Comparison of ENCODE assay signal across 15 cellular contexts in the genomic region with DNA sequence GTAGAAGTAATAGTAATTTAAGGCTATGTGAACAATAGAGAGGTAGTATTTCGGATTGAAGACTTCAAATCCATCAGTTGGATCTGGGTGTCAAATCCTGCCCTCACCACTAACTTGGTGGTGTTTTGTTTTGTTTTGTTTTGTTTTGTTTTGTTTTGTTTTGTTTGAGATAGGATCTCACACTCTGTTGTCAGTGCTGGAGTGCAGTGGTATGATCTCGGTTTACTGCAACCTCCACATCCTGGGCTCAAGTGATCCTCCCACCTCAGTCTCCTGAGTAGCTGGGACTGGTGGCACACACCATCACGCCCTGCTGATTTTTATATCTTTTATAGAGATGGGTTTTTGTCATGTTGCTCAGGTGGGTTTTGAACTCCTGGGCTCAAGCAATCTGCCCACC.
A peak's percentile ranks its signal among the peaks of the same experiment; 100 is the strongest.
DNase-seq lines count a peak whose midpoint lies in the region; ATAC-seq, FAIRE-seq and TF ChIP-seq lines count a peak whose summit lies in the region.
"Had no signal": no experiment of that assay in that cellular context is flagged by ENCODE, and none has a peak within 500 bp of the region (broad histone marks: within the 10 kb centered on the region; RNA-seq: fewer than 3 reads in every experiment).

No MANE protein-coding gene starts in this region.

- H3K4me3 ChIP-seq in Panc1 (ENCODE audit: low read depth in 2 of 2, low read length in 2 of 2) (no peak overlapping the region), K562 (no peak overlapping the region)
- H3K4me3 ChIP-seq: BLaER1, HAP-1 had no signal

- no peak overlapping the region for H3K4me3 Mint-ChIP-seq in activated CD4-positive, alpha-beta T cell treated with anti-CD3 and anti-CD28 coated beads, Interleukin-2, amount 10 ng/mL, durations not matched to agents 7 days and 5 days
- H3K4me3 Mint-ChIP-seq: CD8-positive, alpha-beta memory T cell had no signal

- H3K36me3 ChIP-seq in Panc1 (ENCODE audit: control insufficient read depth, insufficient read depth, low read length) = no peaks in the 10 kb centered on the region
- no peaks in the 10 kb centered on the region for H3K36me3 ChIP-seq in K562 (ENCODE audit: control insufficient read depth, insufficient read depth, low read length)
- H3K36me3 ChIP-seq: BLaER1, HAP-1 had no signal

- H3K9me1 ChIP-seq in K562 (ENCODE audit: control insufficient read depth, insufficient read depth, low read length) = no peaks in the 10 kb centered on the region

- H2AFZ ChIP-seq in K562 (ENCODE audit: low read depth, low read length) = no peak overlapping the region

- in situ Hi-C loops in Panc1 (cut with HindIII; ENCODE audit: low pct_unique_long_range_greater_than_20kb, low sequenced_read_pairs) = no loop called here
- in situ Hi-C loops in K562 (cut with MboI) = no loop called here

- TF ChIP-seq CTCF in Panc1 (IDR thresholded peaks at IDR 0.05) = no peak
- no peak for TF ChIP-seq CTCF in K562 (IDR thresholded peaks at IDR 0.05 in 2 of 3, conservative IDR thresholded peaks at IDR 0.05 in 1 of 3; ENCODE audit: insufficient read depth in 2 of 3, low read depth in 1 of 3, low read length in 3 of 3)
- TF ChIP-seq CTCF in subcutaneous adipose tissue (IDR thresholded peaks at IDR 0.05; ENCODE audit: low read depth) = peak; percentile 91

- peak; percentile 33 for DNase-seq in activated CD4-positive, alpha-beta T cell treated with anti-CD3 and anti-CD28 coated beads, Interleukin-2, amount 10 ng/mL, durations not matched to agents 7 days and 5 days
- no peak for DNase-seq in activated CD4-positive, alpha-beta T cell treated with anti-CD3 and anti-CD28 coated beads, Interleukin-2, amount 50 U/mL, for 48 hours
- DNase-seq in Panc1 (ENCODE audit: low read depth, low spot score) (no peak), K562 (ENCODE audit: extremely low read depth in 1 of 4, low spot score in 3 of 4) (peak in 1 of 4 experiments; percentile 1), DMS53 treated with DMSO at 0.1 percent for 48 hours (lab: John Stamatoyannopoulos, UW; ENCODE audit: unreplicated experiment) (no peak)
- DNase-seq: 8988T; AML-193; Caco-2; CD8-positive, alpha-beta memory T cell; GF-D8 had no signal

- no peak overlapping the region for H3K4me2 ChIP-seq in K562 (ENCODE audit: insufficient read depth, low read length)
- H3K4me2 ChIP-seq: BLaER1 had no signal

- H3K27me3 ChIP-seq in Panc1 (ENCODE audit: control insufficient read depth, insufficient read depth, low read length) = no peaks in the 10 kb centered on the region
- H3K27me3 ChIP-seq in K562 (ENCODE audit: control insufficient read depth in 2 of 2, insufficient read depth in 2 of 2, low read length in 2 of 2) = no peaks in the 10 kb centered on the region
- H3K27me3 ChIP-seq: BLaER1 had no signal

- peaks cover 5% of the 10 kb centered on the region for H3K36me3 Mint-ChIP-seq in activated CD4-positive, alpha-beta T cell treated with anti-CD3 and anti-CD28 coated beads, Interleukin-2, amount 10 ng/mL, durations not matched to agents 7 days and 5 days (ENCODE audit: low read depth)
- H3K36me3 Mint-ChIP-seq: CD8-positive, alpha-beta memory T cell had no signal

- no peak overlapping the region for H3K9ac ChIP-seq in K562 (ENCODE audit: insufficient read depth in 1 of 2, low read depth in 2 of 2, low read length in 2 of 2)
- H3K9ac ChIP-seq: BLaER1 had no signal

- H3K4me1 Mint-ChIP-seq in activated CD4-positive, alpha-beta T cell treated with anti-CD3 and anti-CD28 coated beads, Interleukin-2, amount 10 ng/mL, durations not matched to agents 7 days and 5 days = peaks cover 24% of the 10 kb centered on the region

- H3K79me2 ChIP-seq in K562 (ENCODE audit: control insufficient read depth, insufficient read depth, low read length) = no peaks in the 10 kb centered on the region

- no peak for TF ChIP-seq EP300 in K562 (IDR thresholded peaks at IDR 0.05; ENCODE audit: low read length)

- intact Hi-C loops in Panc1 (cut with micrococcal nuclease; ENCODE audit: unreplicated experiment) (no loop called here), K562 (cut with micrococcal nuclease) (no loop called here)

- no peaks in the 10 kb centered on the region for H4K20me1 ChIP-seq in K562 (replicated peaks; ENCODE audit: control insufficient read depth, insufficient read depth, low read length)
- H4K20me1 ChIP-seq: BLaER1 had no signal

- H3K9me3 ChIP-seq in Panc1 (ENCODE audit: control insufficient read depth, insufficient read depth, low read depth, low read length) (no peaks in the 10 kb centered on the region), K562 (replicated peaks; ENCODE audit: control insufficient read depth, insufficient read depth, low read depth, low read length) (no peaks in the 10 kb centered on the region)
- H3K9me3 ChIP-seq: BLaER1, HAP-1 had no signal

- H3K27me3 Mint-ChIP-seq in activated CD4-positive, alpha-beta T cell treated with anti-CD3 and anti-CD28 coated beads, Interleukin-2, amount 10 ng/mL, durations not matched to agents 7 days and 5 days = no peaks in the 10 kb centered on the region
- H3K27me3 Mint-ChIP-seq: CD8-positive, alpha-beta memory T cell had no signal

- TF ChIP-seq RAD21 in K562 (CRISPR knock-in tag; conservative IDR thresholded peaks at IDR 0.05 in 1 of 2, IDR thresholded peaks at IDR 0.05 in 1 of 2) = no peak

- no peak for TF ChIP-seq POLR2A in K562 (conservative IDR thresholded peaks at IDR 0.05)

- no peak for FAIRE-seq in K562 (lab: Jason Lieb, UNC)
- FAIRE-seq: H1 had no signal

- H3K27ac ChIP-seq in Panc1 (ENCODE audit: low read length) = peak overlapping the region; percentile 77
- H3K27ac ChIP-seq in K562 (ENCODE audit: extremely low read depth, low read depth, low read length) = no peak overlapping the region
- H3K27ac ChIP-seq: BLaER1 had no signal

- ATAC-seq in Panc1 = peak; percentile 66
- ATAC-seq in K562 = no peak
- ATAC-seq in HG02610 (IDR thresholded peaks at IDR 0.05; ENCODE audit: unreplicated experiment) = no peak

- CTCF ChIA-PET in activated CD4-positive, alpha-beta T cell treated with anti-CD3 and anti-CD28 coated beads, Interleukin-2, amount 10 ng/mL, durations not matched to agents 7 days and 5 days (lab: Charles Lee) = interaction anchor here (1.1 to 1.2 kb wide), 2 partner anchors 28 to 193 kb away, joined by 3 read pairs; no protein-coding TSS in a partner anchor
- CTCF ChIA-PET in Panc1 (lab: Charles Lee) (no interaction called here), K562 (lab: Yijun Ruan, JAX; ENCODE audit: low intra/inter-chr PET ratio) (no interaction called here)

- POLR2A ChIA-PET in activated CD4-positive, alpha-beta T cell treated with anti-CD3 and anti-CD28 coated beads, Interleukin-2, amount 10 ng/mL, durations not matched to agents 7 days and 5 days (lab: Charles Lee) = no interaction called here
- POLR2A ChIA-PET in Panc1 (lab: Charles Lee) = interaction anchor here (0.6 to 0.7 kb wide), 2 partner anchors 129 to 554 kb away, joined by 4 to 13 read pairs; no protein-coding TSS in a partner anchor
- POLR2A ChIA-PET in K562 (lab: Yijun Ruan, JAX) = interaction anchor here (0.9 kb wide), 1 partner anchor 9 kb away, joined by 3 read pairs; no protein-coding TSS in a partner anchor

- H3K9me3 Mint-ChIP-seq in activated CD4-positive, alpha-beta T cell treated with anti-CD3 and anti-CD28 coated beads, Interleukin-2, amount 10 ng/mL, durations not matched to agents 7 days and 5 days = peaks cover 3% of the 10 kb centered on the region
- H3K9me3 Mint-ChIP-seq: CD8-positive, alpha-beta memory T cell had no signal

- H3K4me1 ChIP-seq in Panc1 (ENCODE audit: control insufficient read depth, insufficient read depth, low read length) (peaks cover 7% of the 10 kb centered on the region), K562 (replicated peaks in 1 of 2; ENCODE audit: control insufficient read depth in 2 of 2, insufficient read depth in 2 of 2, low read length in 2 of 2) (peaks cover 0 to 2% of the 10 kb centered on the region in 2 experiments; a peak in 1 of 5 replicates)

- WGBS in K562 (ENCODE audit: insufficient coverage, low coverage, missing lambda C conversion rate) = 46% methylated on average over 3 of the region's 3 CpGs

- BruUV-seq in Panc1 (replicated peaks; lab: Mats Ljungman, UMichigan) = no TSS peak
- BruUV-seq in K562 (replicated peaks; lab: Mats Ljungman, UMichigan) = no TSS peak

- peak overlapping the region; percentile 77 for H3K27ac Mint-ChIP-seq in activated CD4-positive, alpha-beta T cell treated with anti-CD3 and anti-CD28 coated beads, Interleukin-2, amount 10 ng/mL, durations not matched to agents 7 days and 5 days
- H3K27ac Mint-ChIP-seq: CD8-positive, alpha-beta memory T cell had no signal

TF ChIP-seq in K562, 482 proteins besides CTCF, POLR2A, EP300 and RAD21 (continues in another document):
- TF ChIP-seq CREB5 (CRISPR knock-in tag; IDR thresholded peaks at IDR 0.05) (no peak), TRIM24 (IDR thresholded peaks at IDR 0.05) (no peak), U2AF1 (optimal IDR thresholded peaks at IDR 0.05; ENCODE audit: low read depth, low read length) (no peak), RFX5 (IDR thresholded peaks at IDR 0.05; ENCODE audit: low read depth, low read length) (no peak), ELK3 (CRISPR knock-in tag; IDR thresholded peaks at IDR 0.05) (no peak), HDAC1 (IDR thresholded peaks at IDR 0.05) (no peak), ZNF133 (CRISPR knock-in tag; IDR thresholded peaks at IDR 0.05) (no peak), JUND (IDR thresholded peaks at IDR 0.05; ENCODE audit: borderline replicate concordance, low read depth, low read length) (no peak), JUND (tag; IDR thresholded peaks at IDR 0.05; ENCODE audit: borderline replicate concordance, low read depth, low read length) (no peak), BACH1 (tag; IDR thresholded peaks at IDR 0.05) (no peak), EWSR1 (IDR thresholded peaks at IDR 0.05; ENCODE audit: borderline replicate concordance, low read depth, partially characterized antibody) (peak; percentile 96)
